Comparison of ENCODE assay signal across 13 cellular contexts in the genomic region with DNA sequence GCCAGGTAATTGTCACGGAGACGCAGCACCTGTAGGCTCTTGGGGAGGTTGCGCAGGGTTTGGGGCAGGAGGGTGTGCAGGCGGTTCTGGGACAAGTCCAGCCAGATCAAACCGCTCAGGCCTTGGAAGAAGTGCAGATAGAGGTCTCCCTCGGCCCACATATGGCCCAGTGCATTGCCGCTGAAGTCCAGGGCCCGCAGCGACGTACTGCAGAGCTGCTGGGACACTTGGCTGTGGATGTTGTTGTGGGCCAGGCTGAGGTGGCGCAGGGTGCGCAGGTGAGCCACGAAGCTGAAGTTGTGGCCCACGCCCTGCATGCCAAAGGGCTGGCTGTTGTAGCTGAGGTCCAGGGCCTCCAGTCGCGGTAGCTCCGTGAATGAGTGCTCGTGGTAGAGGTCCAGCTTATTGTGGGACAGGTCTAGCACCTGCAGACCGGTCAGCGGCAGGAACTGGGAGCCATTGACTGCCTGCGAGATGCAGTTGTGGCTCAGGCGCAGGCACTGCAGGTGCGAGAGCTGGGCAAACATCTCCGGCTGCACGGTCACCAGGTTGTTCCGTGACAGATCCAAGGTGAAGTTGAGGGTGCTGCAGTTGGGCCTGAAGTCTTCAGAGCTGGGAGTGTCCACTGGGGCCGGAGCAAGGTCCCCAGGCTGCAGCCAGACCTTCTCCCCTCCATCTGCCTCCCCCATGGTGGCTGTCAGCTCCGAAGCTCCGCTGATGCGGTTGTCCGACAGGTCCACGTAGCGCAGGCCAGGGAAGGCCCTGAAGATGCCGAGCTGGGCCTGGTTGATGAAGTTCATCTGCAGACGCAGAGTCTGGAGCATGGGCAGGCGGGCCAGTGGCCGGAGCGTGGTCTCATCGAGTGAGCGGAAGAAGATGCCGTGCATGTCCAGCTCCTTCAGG. TPM values are rescaled to one million over a fixed set of nuclear protein-coding genes. Genes with fewer than 3 reads are reported as not detected.
A peak's percentile ranks its signal among the peaks of the same experiment; 100 is the strongest.
DNase-seq lines count a peak whose midpoint lies in the region; ATAC-seq and TF ChIP-seq lines count a peak whose summit lies in the region.
"Had no signal": no experiment of that assay in that cellular context is flagged by ENCODE, and none has a peak within 500 bp of the region (broad histone marks: within the 10 kb centered on the region; RNA-seq: fewer than 3 reads in every experiment).

No MANE protein-coding gene starts in this region.

- no peak overlapping the region for H2AFZ ChIP-seq in SK-N-SH (ENCODE audit: low read depth)

- no peaks in the 10 kb centered on the region for H3K9me3 Mint-ChIP-seq in T-helper 1 cell treated with Interleukin-12 subunit alpha and Interleukin-12 subunit beta and Interleukin-4 antibody, amounts not matched to agents 30 μg/mL and 1 μg/mL, for 36 hours
- H3K9me3 Mint-ChIP-seq in activated T-cell treated with anti-CD3 and anti-CD28 coated beads, Interleukin-2, amount 50 U/mL, for 72 hours = no peaks in the 10 kb centered on the region
- H3K9me3 Mint-ChIP-seq in osteocyte (ENCODE audit: unreplicated experiment) = no peaks in the 10 kb centered on the region

- TF ChIP-seq EP300 in SK-N-SH (IDR thresholded peaks at IDR 0.05; ENCODE audit: borderline replicate concordance in 1 of 2, low read depth in 1 of 2, low read length in 1 of 2) = no peak

- peaks cover 5% of the 10 kb centered on the region for H3K36me3 Mint-ChIP-seq in T-helper 1 cell treated with Interleukin-12 subunit alpha and Interleukin-12 subunit beta and Interleukin-4 antibody, amounts not matched to agents 30 μg/mL and 1 μg/mL, for 36 hours (ENCODE audit: low read depth)
- H3K36me3 Mint-ChIP-seq in activated T-cell treated with anti-CD3 and anti-CD28 coated beads, Interleukin-2, amount 50 U/mL, for 72 hours (ENCODE audit: insufficient read depth in 2 of 2) = no peaks in the 10 kb centered on the region
- H3K36me3 Mint-ChIP-seq in osteocyte (ENCODE audit: unreplicated experiment) = peaks cover 2% of the 10 kb centered on the region

- no peak overlapping the region for H3K9ac ChIP-seq in SK-N-SH

- peaks cover 68% of the 10 kb centered on the region for H3K4me1 Mint-ChIP-seq in T-helper 1 cell treated with Interleukin-12 subunit alpha and Interleukin-12 subunit beta and Interleukin-4 antibody, amounts not matched to agents 30 μg/mL and 1 μg/mL, for 36 hours (ENCODE audit: low read depth)
- peaks cover 92% of the 10 kb centered on the region for H3K4me1 Mint-ChIP-seq in activated T-cell treated with anti-CD3 and anti-CD28 coated beads, Interleukin-2, amount 50 U/mL, for 72 hours (ENCODE audit: low read depth)
- peaks cover 1% of the 10 kb centered on the region for H3K4me1 Mint-ChIP-seq in osteocyte (ENCODE audit: unreplicated experiment)

- TF ChIP-seq CTCF in osteocyte (IDR thresholded peaks at IDR 0.05) (no peak), SK-N-SH (IDR thresholded peaks at IDR 0.05) (no peak)

- H3K9me2 ChIP-seq in SK-N-SH = no peaks in the 10 kb centered on the region

- DNase-seq in T-helper 1 cell = no peak
- DNase-seq in activated T-cell treated with anti-CD3 and anti-CD28 coated beads, Interleukin-2, amount 50 U/mL, for 72 hours = no peak
- peak; percentile 84 for DNase-seq in osteocyte (ENCODE audit: extremely low spot score, unreplicated experiment)
- DNase-seq in SK-N-SH = no peak
- no peak for DNase-seq in NCI-H524 treated with DMSO at 0.1 percent for 48 hours (lab: John Stamatoyannopoulos, UW)
- DNase-seq: Calu3, NCI-H1436, NCI-H510A, sigmoid colon had no signal

- H3F3A ChIP-seq in SK-N-SH (replicated peaks; ENCODE audit: insufficient read depth) = peaks cover 7% of the 10 kb centered on the region

- CTCF ChIA-PET in SK-N-SH (lab: Yijun Ruan, JAX) = interaction anchor here (0.7 to 16.1 kb wide), 10 partner anchors 10 to 225 kb away, joined by 3 to 257 read pairs (median 4); partner anchors contain the start of gene TWF2

- ATAC-seq in activated T-cell treated with anti-CD3 and anti-CD28 coated beads, Interleukin-2, amount 50 U/mL, for 72 hours (replicated peaks in 1 of 2) = no peak

- H3K79me2 ChIP-seq in SK-N-SH (ENCODE audit: insufficient read depth) = no peaks in the 10 kb centered on the region

- no peak overlapping the region for H3K4me3 ChIP-seq in SK-N-SH (ENCODE audit: low read depth in 2 of 2, low read length in 1 of 2)
- H3K4me3 ChIP-seq: sigmoid colon had no signal

- H3K9me3 ChIP-seq in SK-N-SH = no peaks in the 10 kb centered on the region
- H3K9me3 ChIP-seq: sigmoid colon had no signal

- no peak overlapping the region for H3K4me2 ChIP-seq in SK-N-SH

- no peak overlapping the region for H3K27ac ChIP-seq in SK-N-SH (ENCODE audit: low read depth in 2 of 2, low read length in 1 of 2)
- H3K27ac ChIP-seq: 22Rv1, sigmoid colon had no signal

- H3K27me3 Mint-ChIP-seq in T-helper 1 cell treated with Interleukin-12 subunit alpha and Interleukin-12 subunit beta and Interleukin-4 antibody, amounts not matched to agents 30 μg/mL and 1 μg/mL, for 36 hours (ENCODE audit: low read depth) = no peaks in the 10 kb centered on the region
- no peaks in the 10 kb centered on the region for H3K27me3 Mint-ChIP-seq in activated T-cell treated with anti-CD3 and anti-CD28 coated beads, Interleukin-2, amount 50 U/mL, for 72 hours (ENCODE audit: low read depth)
- H3K27me3 Mint-ChIP-seq in osteocyte (ENCODE audit: unreplicated experiment) = no peaks in the 10 kb centered on the region

- H3K27ac Mint-ChIP-seq in T-helper 1 cell treated with Interleukin-12 subunit alpha and Interleukin-12 subunit beta and Interleukin-4 antibody, amounts not matched to agents 30 μg/mL and 1 μg/mL, for 36 hours = peak overlapping the region; percentile 86
- peak overlapping the region; percentile 85 for H3K27ac Mint-ChIP-seq in activated T-cell treated with anti-CD3 and anti-CD28 coated beads, Interleukin-2, amount 50 U/mL, for 72 hours
- no peak overlapping the region for H3K27ac Mint-ChIP-seq in osteocyte (ENCODE audit: unreplicated experiment)

- WGBS in SK-N-SH (ENCODE audit: low lambda C conversion rate) = 94% methylated on average over 17 of the region's 41 CpGs

- H3K27me3 ChIP-seq in SK-N-SH (ENCODE audit: insufficient read depth) = no peaks in the 10 kb centered on the region
- H3K27me3 ChIP-seq: sigmoid colon had no signal

- H3K4me1 ChIP-seq in SK-N-SH (ENCODE audit: control insufficient read depth in 1 of 2, insufficient read depth in 2 of 2, low read depth in 1 of 2, low read length in 1 of 2) = peaks cover 2 to 8% of the 10 kb centered on the region in 2 experiments; a peak in 2 of 4 replicates

- peak overlapping the region; percentile 76 for H3K4me3 Mint-ChIP-seq in T-helper 1 cell treated with Interleukin-12 subunit alpha and Interleukin-12 subunit beta and Interleukin-4 antibody, amounts not matched to agents 30 μg/mL and 1 μg/mL, for 36 hours
- peak overlapping the region; percentile 79 to 88 for H3K4me3 Mint-ChIP-seq in activated T-cell treated with anti-CD3 and anti-CD28 coated beads, Interleukin-2, amount 50 U/mL, for 72 hours
- no peak overlapping the region for H3K4me3 Mint-ChIP-seq in osteocyte (ENCODE audit: unreplicated experiment)

- H4K20me1 ChIP-seq in SK-N-SH (ENCODE audit: insufficient read depth) = no peaks in the 10 kb centered on the region

- no peaks in the 10 kb centered on the region for H3K36me3 ChIP-seq in SK-N-SH (replicated peaks in 1 of 2; ENCODE audit: control insufficient read depth in 1 of 2, insufficient read depth in 2 of 2, low read length in 1 of 2)

- TF ChIP-seq RAD21 in SK-N-SH (IDR thresholded peaks at IDR 0.05; ENCODE audit: low read length) = no peak

- POLR2A ChIA-PET in SK-N-SH (lab: Yijun Ruan, JAX) = interaction anchor here (0.6 to 1.1 kb wide), 3 partner anchors 20 to 190 kb away, joined by 3 to 4 read pairs (median 3); no protein-coding TSS in a partner anchor

TF ChIP-seq in SK-N-SH, 30 proteins besides CTCF, POLR2A, EP300 and RAD21 (continues in another document):
- no peak for TF ChIP-seq YY1 (IDR thresholded peaks at IDR 0.05; ENCODE audit: low read depth)
- no peak for TF ChIP-seq MXI1 (IDR thresholded peaks at IDR 0.05; ENCODE audit: low read depth, low read length)
- no peak for TF ChIP-seq ELF1 (IDR thresholded peaks at IDR 0.05)
- no peak for TF ChIP-seq PBX3 (IDR thresholded peaks at IDR 0.05)

RNA-seq across cellular contexts. Expression of gene TLR9, which starts 2.9 kb away (rescaled TPM):
- 1 to 10 TPM; 1.2 to 2.3 TPM for total RNA-seq in activated T-cell treated with anti-CD3 and anti-CD28 coated beads, Interleukin-2, amount 50 U/mL, for 72 hours
- total RNA-seq in osteocyte = not detected in 2 replicates
- 0.12 TPM in 1 of 2 replicates, not detected in the other for polyA plus RNA-seq in SK-N-SH (2012; rRNA removed)
- not detected in 2 replicates for polyA plus RNA-seq in SK-N-SH (2012; cell fraction: cytosol; rRNA removed)
- 0.31 and 0.38 TPM in 2 replicates for polyA plus RNA-seq in SK-N-SH (2012; cell fraction: nucleus; rRNA removed)
- total RNA-seq: kidney epithelial cell, temporal lobe had no signal

RNA-seq across cellular contexts. Expression of gene TWF2, which starts 16.4 kb away (rescaled TPM):
- total RNA-seq in activated T-cell treated with anti-CD3 and anti-CD28 coated beads, Interleukin-2, amount 50 U/mL, for 72 hours = 100 to 1,000 TPM; 124 to 133 TPM
- 55.8 and 58.6 TPM in 2 replicates for total RNA-seq in osteocyte
- 157 and 188 TPM in 2 replicates for polyA plus RNA-seq in SK-N-SH (2012; rRNA removed)
- 81.6 and 132 TPM in 2 replicates for polyA plus RNA-seq in SK-N-SH (2012; cell fraction: cytosol; rRNA removed)
- polyA plus RNA-seq in SK-N-SH (2012; cell fraction: nucleus; rRNA removed) = 125 and 150 TPM in 2 replicates

RNA-seq across cellular contexts. Expression of gene PPM1M, which starts 23.0 kb away (rescaled TPM):
- total RNA-seq in activated T-cell treated with anti-CD3 and anti-CD28 coated beads, Interleukin-2, amount 50 U/mL, for 72 hours = 100 to 1,000 TPM; 119 to 121 TPM
- 16.4 and 16.9 TPM in 2 replicates for total RNA-seq in osteocyte
- 19.2 and 23.9 TPM in 2 replicates for polyA plus RNA-seq in SK-N-SH (2012; rRNA removed)
- 11.7 and 15.6 TPM in 2 replicates for polyA plus RNA-seq in SK-N-SH (2012; cell fraction: cytosol; rRNA removed)
- polyA plus RNA-seq in SK-N-SH (2012; cell fraction: nucleus; rRNA removed) = 56.2 and 60.9 TPM in 2 replicates

RNA-seq across cellular contexts. Expression of gene ALAS1, which starts 24.6 kb away (rescaled TPM):
- total RNA-seq in activated T-cell treated with anti-CD3 and anti-CD28 coated beads, Interleukin-2, amount 50 U/mL, for 72 hours = 10 to 100 TPM; 62.7 to 63.6 TPM
- 34.8 and 36.2 TPM in 2 replicates for total RNA-seq in osteocyte
- 42.4 and 47.9 TPM in 2 replicates for polyA plus RNA-seq in SK-N-SH (2012; rRNA removed)
- polyA plus RNA-seq in SK-N-SH (2012; cell fraction: cytosol; rRNA removed) = 25.8 and 35.6 TPM in 2 replicates
- polyA plus RNA-seq in SK-N-SH (2012; cell fraction: nucleus; rRNA removed) = 43.9 and 67.3 TPM in 2 replicates

RNA-seq across cellular contexts. Expression of gene WDR82, which starts 55.9 kb away (rescaled TPM):
- total RNA-seq in activated T-cell treated with anti-CD3 and anti-CD28 coated beads, Interleukin-2, amount 50 U/mL, for 72 hours = 100 to 1,000 TPM; 113 to 120 TPM
- 76.7 and 82.1 TPM in 2 replicates for total RNA-seq in osteocyte
- 41.2 and 57.8 TPM in 2 replicates for polyA plus RNA-seq in SK-N-SH (2012; rRNA removed)
- polyA plus RNA-seq in SK-N-SH (2012; cell fraction: cytosol; rRNA removed) = 55.6 and 67.2 TPM in 2 replicates
- 11.1 and 24.5 TPM in 2 replicates for polyA plus RNA-seq in SK-N-SH (2012; cell fraction: nucleus; rRNA removed)
